ENCODE assay signal across 21 cellular contexts in the genomic region with DNA sequence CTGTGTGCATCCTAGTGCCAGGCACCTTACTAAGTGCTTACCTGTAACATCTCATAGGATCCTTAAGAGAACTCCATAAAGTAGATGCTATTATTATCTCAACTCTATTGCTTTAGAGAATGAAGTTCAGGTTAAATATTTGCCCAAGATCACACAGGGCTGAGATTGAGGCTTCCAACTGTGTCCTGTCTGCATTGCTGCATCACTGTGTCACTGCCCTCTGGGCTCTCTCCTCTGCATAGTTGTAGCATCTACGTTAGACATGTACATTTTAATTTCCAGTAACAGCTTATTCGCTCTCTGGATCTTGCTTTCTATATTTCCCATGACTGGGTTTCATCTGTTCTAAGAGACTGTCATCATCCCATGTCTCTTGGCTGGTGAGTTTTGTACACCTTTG.
"Had no signal": no experiment of that assay in that cellular context is flagged by ENCODE, and none has a peak within 500 bp of the region (broad histone marks: within the 10 kb centered on the region; RNA-seq: fewer than 3 reads in every experiment).

No MANE protein-coding gene starts in this region.

- H3K9me3 Mint-ChIP-seq: type B pancreatic cell had no signal

- H3K4me1 Mint-ChIP-seq: central memory CD8-positive, alpha-beta T cell; naive thymus-derived CD8-positive, alpha-beta T cell had no signal

- DNase-seq: cortex of kidney; dorsolateral prefrontal cortex; effector CD8-positive, alpha-beta T cell; esophagus squamous epithelium; foreskin fibroblast; kidney; left ventricle myocardium inferior; lower lobe of right lung; mucosa of descending colon; naive thymus-derived CD8-positive, alpha-beta T cell; right cardiac atrium; small intestine; stimulated activated CD4-positive, alpha-beta T cell treated with anti-CD3 and anti-CD28 coated beads, Interleukin-12 subunit alpha, Interleukin-12 subunit beta, amount 100 ng/mL, for 4 hours; stimulated activated naive CD4-positive, alpha-beta T cell; stomach; substantia nigra; uterus had no signal

- H3K27me3 ChIP-seq: esophagus squamous epithelium, neutrophil, stomach, uterus had no signal

- H3K4me3 Mint-ChIP-seq: central memory CD8-positive, alpha-beta T cell; naive thymus-derived CD8-positive, alpha-beta T cell; type B pancreatic cell had no signal

- H3K4me3 ChIP-seq: dorsolateral prefrontal cortex, esophagus squamous epithelium, left ventricle myocardium inferior, lower lobe of right lung, mucosa of descending colon, stomach, uterus had no signal

- H3K4me1 ChIP-seq: esophagus squamous epithelium, left ventricle myocardium inferior, lower lobe of right lung, stomach, uterus had no signal

- H3K36me3 Mint-ChIP-seq: type B pancreatic cell had no signal

- H3K27ac Mint-ChIP-seq: naive thymus-derived CD8-positive, alpha-beta T cell; type B pancreatic cell had no signal

- H3K27ac ChIP-seq: dorsolateral prefrontal cortex, epithelial cell of prostate, esophagus squamous epithelium, left ventricle myocardium inferior, lower lobe of right lung, neutrophil, stomach, uterus had no signal

- ATAC-seq: lower lobe of right lung; mucosa of descending colon; naive thymus-derived CD8-positive, alpha-beta T cell; right cardiac atrium had no signal

- H3K9me3 ChIP-seq: lower lobe of right lung, mucosa of descending colon, neutrophil, uterus had no signal

- FAIRE-seq: kidney, small intestine had no signal

- H3K36me3 ChIP-seq: esophagus squamous epithelium, left ventricle myocardium inferior, lower lobe of right lung, neutrophil, stomach, uterus had no signal
